In the genomic region with DNA sequence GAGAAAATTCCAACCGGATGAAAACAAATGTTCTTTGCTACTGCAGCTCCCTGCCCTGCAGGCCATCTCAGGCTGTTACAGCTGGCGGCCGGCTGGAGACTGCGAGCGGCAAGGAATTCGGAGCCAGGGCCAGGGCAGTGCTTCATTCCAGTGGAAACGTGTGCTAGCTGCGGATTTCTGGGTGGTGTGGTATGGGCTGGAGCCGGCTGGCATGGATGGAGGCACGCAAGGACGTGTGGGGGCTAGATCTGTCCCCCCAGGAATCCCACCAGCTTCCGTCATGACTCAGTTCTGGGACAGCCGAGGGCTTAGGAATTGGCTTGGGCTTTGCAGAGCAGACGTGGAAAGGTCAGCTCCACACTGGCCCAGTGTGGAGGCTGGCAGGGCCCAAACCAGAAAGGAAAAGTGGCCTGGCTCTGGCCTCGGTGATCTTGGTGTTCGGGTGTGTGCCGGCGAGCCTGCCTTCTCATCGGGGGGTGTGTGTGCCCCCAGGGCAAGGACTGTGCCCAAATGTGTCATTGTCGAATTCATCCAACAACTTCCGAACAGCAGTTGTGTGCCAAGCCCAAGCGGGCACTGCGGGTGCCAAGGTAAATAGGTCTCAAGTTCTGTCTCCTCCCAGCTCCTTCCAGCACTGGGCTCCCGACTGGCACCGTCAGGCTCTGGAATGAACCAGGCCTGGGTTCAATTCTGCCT, we compare ENCODE assay signal across 10 cellular contexts. TPM values are rescaled to one million over a fixed set of nuclear protein-coding genes. Genes with fewer than 3 reads are reported as not detected.
DNase-seq lines count a peak whose midpoint lies in the region; ATAC-seq, FAIRE-seq and TF ChIP-seq lines count a peak whose summit lies in the region.
"Had no signal": no experiment of that assay in that cellular context is flagged by ENCODE, and none has a peak within 500 bp of the region (broad histone marks: within the 10 kb centered on the region; RNA-seq: fewer than 3 reads in every experiment).

No MANE protein-coding gene starts in this region.

- no peaks in the 10 kb centered on the region for H3K36me3 Mint-ChIP-seq in astrocyte (ENCODE audit: low read depth, unreplicated experiment)

- H3K27me3 Mint-ChIP-seq in astrocyte (ENCODE audit: low read depth, unreplicated experiment), result peaks cover 43% of the 10 kb centered on the region

- FAIRE-seq in astrocyte (lab: Jason Lieb, UNC), result no peak

- H3K27me3 ChIP-seq in astrocyte (ENCODE audit: insufficient read depth, low read length) (no peaks in the 10 kb centered on the region), heart right ventricle (no peaks in the 10 kb centered on the region), WERI-Rb-1 (ENCODE audit: insufficient read depth, low read depth, severe bottlenecking) (no peaks in the 10 kb centered on the region)

- WGBS in heart right ventricle, 2 donors, result 63 to 81% methylated on average over 25 of the region's 25 CpGs

- peak overlapping the region; percentile 48 for H3K9ac ChIP-seq in astrocyte (ENCODE audit: low read length)

- no peaks in the 10 kb centered on the region for H3K4me1 Mint-ChIP-seq in astrocyte (ENCODE audit: low read depth, unreplicated experiment)
- H3K4me1 Mint-ChIP-seq: activated CD4-positive, alpha-beta T cell treated with anti-CD3 and anti-CD28 coated beads, Interleukin-2, amount 10 ng/mL, durations not matched to agents 7 days and 5 days had no signal

- H3K4me1 ChIP-seq in astrocyte (ENCODE audit: insufficient read depth, low read length) (peaks cover 51% of the 10 kb centered on the region), heart right ventricle (peaks cover 11 to 64% (median 47%) of the 10 kb centered on the region in 9 donors)

- intact Hi-C loops in heart right ventricle (cut with DNase I), result loop anchor here in 2 of 10 donors (5.0 to 10.0 kb wide), 2 partner anchors 131 to 134 kb away; partner anchors contain the start of gene RTL6 (in 1 of the 2)

- H3K36me3 ChIP-seq in astrocyte (ENCODE audit: insufficient read depth, low read length) (no peaks in the 10 kb centered on the region), heart right ventricle (no peaks in the 10 kb centered on the region), WERI-Rb-1 (no peaks in the 10 kb centered on the region)

- no peak overlapping the region for H3K27ac Mint-ChIP-seq in astrocyte (ENCODE audit: unreplicated experiment)
- H3K27ac Mint-ChIP-seq: activated CD4-positive, alpha-beta T cell treated with anti-CD3 and anti-CD28 coated beads, Interleukin-2, amount 10 ng/mL, durations not matched to agents 7 days and 5 days had no signal

- H3K27ac ChIP-seq in astrocyte (ENCODE audit: low read depth, low read length), result peak overlapping the region; percentile 55
- peak overlapping the region in 9 of 10 donors; percentile 35 to 75 (median 58) for H3K27ac ChIP-seq in heart right ventricle
- H3K27ac ChIP-seq in skin epidermis, result peak overlapping the region in 16 of 21 experiments; percentile 19 to 80 (median 62)
- no peak overlapping the region for H3K27ac ChIP-seq in WERI-Rb-1

- ATAC-seq in heart right ventricle, result peak; percentile 13 to 64 (median 34)

- H3K4me2 ChIP-seq in astrocyte (ENCODE audit: low read length), result peak overlapping the region; percentile 42

- peak overlapping the region; percentile 23 for H2AFZ ChIP-seq in astrocyte (ENCODE audit: low read depth, low read length)

- H4K20me1 ChIP-seq in astrocyte (ENCODE audit: insufficient read depth, low read length), result no peaks in the 10 kb centered on the region

- no peaks in the 10 kb centered on the region for H3K9me3 ChIP-seq in astrocyte (ENCODE audit: insufficient read depth, low read depth, low read length)
- no peaks in the 10 kb centered on the region for H3K9me3 ChIP-seq in heart right ventricle
- H3K9me3 ChIP-seq in WERI-Rb-1 (ENCODE audit: severe bottlenecking), result no peaks in the 10 kb centered on the region

- H3K4me3 Mint-ChIP-seq in astrocyte (ENCODE audit: unreplicated experiment), result no peak overlapping the region
- H3K4me3 Mint-ChIP-seq: activated CD4-positive, alpha-beta T cell treated with anti-CD3 and anti-CD28 coated beads, Interleukin-2, amount 10 ng/mL, durations not matched to agents 7 days and 5 days had no signal

- peak; percentile 88 for DNase-seq in GOT3 (lab: John Stamatoyannopoulos, UW)
- peak; percentile 90 for DNase-seq in astrocyte (ENCODE audit: low read depth)
- peak in 1 of 2 donors; percentile 59 for DNase-seq in heart right ventricle
- DNase-seq in retina, result no peak
- no peak for DNase-seq in NCI-H1048 (lab: John Stamatoyannopoulos, UW)
- no peak for DNase-seq in stimulated activated CD4-positive, alpha-beta T cell treated with anti-CD3 and anti-CD28 coated beads, Interleukin-12 subunit alpha, Interleukin-12 subunit beta, amount 100 ng/mL, for 4 hours
- no peak for DNase-seq in WERI-Rb-1
- DNase-seq: activated CD4-positive, alpha-beta T cell treated with anti-CD3 and anti-CD28 coated beads, Interleukin-2, amount 10 ng/mL, durations not matched to agents 7 days and 5 days; NCI-H2171 had no signal

- H3K4me3 ChIP-seq in astrocyte (ENCODE audit: insufficient read depth, low read depth, low read length) (no peak overlapping the region), heart right ventricle (no peak overlapping the region), skin epidermis (no peak overlapping the region), WERI-Rb-1 (ENCODE audit: low read depth, low read length) (no peak overlapping the region)

- TF ChIP-seq CTCF in astrocyte (IDR thresholded peaks at IDR 0.05; ENCODE audit: insufficient read depth, low read depth, low read length), result peak; percentile 24
- peak in 4 of 9 donors; percentile 26 to 33 (median 31) for TF ChIP-seq CTCF in heart right ventricle (IDR thresholded peaks at IDR 0.05)
- no peak for TF ChIP-seq CTCF in WERI-Rb-1 (IDR thresholded peaks at IDR 0.05; ENCODE audit: low read depth, low read length)

- H3K9me3 Mint-ChIP-seq in astrocyte (ENCODE audit: unreplicated experiment), result no peaks in the 10 kb centered on the region
- H3K9me3 Mint-ChIP-seq: activated CD4-positive, alpha-beta T cell treated with anti-CD3 and anti-CD28 coated beads, Interleukin-2, amount 10 ng/mL, durations not matched to agents 7 days and 5 days had no signal

- no peaks in the 10 kb centered on the region for H3K79me2 ChIP-seq in astrocyte (ENCODE audit: insufficient read depth, low read length)

RNA-seq across cellular contexts. Expression of gene SHISAL1, which starts 48.1 kb away (rescaled TPM):
- 0.26 and 0.36 TPM in 2 replicates for total RNA-seq in astrocyte
- total RNA-seq in heart right ventricle, result 1 to 10 TPM in 4 of 10 donors, under 1 TPM in 6; 0.15 to 1.7 (median 0.78) TPM
- polyA plus RNA-seq in heart right ventricle, result under 1 TPM; 0.37 to 0.43 TPM
- total RNA-seq: activated CD4-positive, alpha-beta T cell treated with anti-CD3 and anti-CD28 coated beads, Interleukin-2, amount 10 ng/mL, durations not matched to agents 7 days and 5 days had no signal

Comparison
In these comparisons a context has a peak if more than half of its experiments do, and no peak if none do; other contexts are left out.
1. DNase-seq: peak in GOT3 (single experiment) and astrocyte (single experiment); none in retina (single experiment), NCI-H1048 (single experiment), stimulated activated CD4-positive, alpha-beta T cell treated with anti-CD3 and anti-CD28 coated beads, Interleukin-12 subunit alpha, Interleukin-12 subunit beta, amount 100 ng/mL, for 4 hours (single experiment) and WERI-Rb-1 (single experiment).